In genomic region chr22:28929197-28929596, GRCh38 we compare ENCODE assay signal across 1 cellular context.
TF ChIP-seq lines count a peak whose summit lies in the region.

No MANE protein-coding gene starts in this region.

TF ChIP-seq in GM23338, 12 proteins besides CTCF, POLR2A, EP300 and RAD21 (continued from another document):
- TF ChIP-seq ZNF462 (CRISPR knock-in tag; IDR thresholded peaks at IDR 0.05) (no peak), EZH2 (IDR thresholded peaks at IDR 0.05; ENCODE audit: low read depth, unreplicated experiment) (no peak)
